Comparison of ENCODE assay signal across 8 cellular contexts in genomic region chr2:3651686-3652516, GRCh38. TPM values are rescaled to one million over a fixed set of nuclear protein-coding genes. Genes with fewer than 3 reads are reported as not detected.
DNase-seq lines count a peak whose midpoint lies in the region; ATAC-seq and TF ChIP-seq lines count a peak whose summit lies in the region.

No MANE protein-coding gene starts in this region.

- CTCF ChIA-PET in Caco-2 (lab: Charles Lee): interaction anchor here (0.7 to 2.9 kb wide), 5 partner anchors 23 to 650 kb away, joined by 3 to 9 read pairs (median 7); no protein-coding TSS in a partner anchor

- no TSS peak for BruUV-seq in Caco-2 (replicated peaks; lab: Mats Ljungman, UMichigan)

- peak overlapping the region; percentile 79 for H3K27ac Mint-ChIP-seq in Caco-2 (ENCODE audit: unreplicated experiment)

- TF ChIP-seq CTCF in Caco-2 (IDR thresholded peaks at IDR 0.05; ENCODE audit: insufficient read depth in 1 of 2, low read depth in 1 of 2, low read length in 1 of 2, severe bottlenecking in 1 of 2, unreplicated experiment in 1 of 2): no peak
- TF ChIP-seq CTCF in retinal pigment epithelial cell (conservative IDR thresholded peaks at IDR 0.05; ENCODE audit: low read depth, low read length): no peak

- H3K36me3 Mint-ChIP-seq in Caco-2 (ENCODE audit: insufficient read depth, unreplicated experiment): no peaks in the 10 kb centered on the region

- H3K4me1 ChIP-seq in Caco-2: peaks cover 7% of the 10 kb centered on the region; the same call in 1 of the 2 replicates

- peak; percentile 75 to 77 for DNase-seq in Caco-2
- DNase-seq in HuH-7.5 (ENCODE audit: low spot score): peak; percentile 76
- peak; percentile 98 to 99 for DNase-seq in SHP77 (lab: John Stamatoyannopoulos, UW)
- peak; percentile 37 for DNase-seq in activated naive CD8-positive, alpha-beta T cell treated with anti-CD3 and anti-CD28 coated beads, Interleukin-2, amount 50 U/mL, for 16 hours (ENCODE audit: low read depth, low spot score)
- peak; percentile 83 for DNase-seq in hepatic stellate cell (ENCODE audit: low spot score)
- DNase-seq in retinal pigment epithelial cell (ENCODE audit: low read depth): no peak
- no peak for DNase-seq in GOT3 (lab: John Stamatoyannopoulos, UW)

- peak overlapping the region; percentile 60 for H3K4me3 Mint-ChIP-seq in Caco-2 (ENCODE audit: unreplicated experiment)

- no peaks in the 10 kb centered on the region for H3K27me3 Mint-ChIP-seq in Caco-2 (ENCODE audit: insufficient read depth, unreplicated experiment)

- intact Hi-C loops in Caco-2 (cut with micrococcal nuclease; ENCODE audit: unreplicated experiment): loop anchor here (1.0 to 5.0 kb wide), 7 partner anchors 77 to 349 kb away; partner anchors contain the start of genes RNASEH1 and RPS7

- H3K9me3 ChIP-seq in Caco-2: no peaks in the 10 kb centered on the region

- H3K4me1 Mint-ChIP-seq in Caco-2 (ENCODE audit: low read depth, unreplicated experiment): peaks cover 9% of the 10 kb centered on the region

- POLR2A ChIA-PET in Caco-2 (lab: Charles Lee): interaction anchor here (0.6 to 1.4 kb wide), 2 partner anchors 87 to 93 kb away, joined by 4 to 6 read pairs; partner anchors contain the start of gene RNASEH1

- H3K36me3 ChIP-seq in Caco-2 (ENCODE audit: control insufficient read depth, insufficient read depth, low read length): no peaks in the 10 kb centered on the region

- no peaks in the 10 kb centered on the region for H3K9me3 Mint-ChIP-seq in Caco-2 (ENCODE audit: unreplicated experiment)

- H3K4me3 ChIP-seq in Caco-2 (ENCODE audit: low read depth, low read length) (peak overlapping the region; percentile 37), retinal pigment epithelial cell (ENCODE audit: low read length) (peak overlapping the region; percentile 46)

- peak; percentile 77 for ATAC-seq in GM21367 (IDR thresholded peaks at IDR 0.05; ENCODE audit: unreplicated experiment)

- no peaks in the 10 kb centered on the region for H3K27me3 ChIP-seq in Caco-2 (replicated peaks; ENCODE audit: control insufficient read depth, insufficient read depth, low read length)

RNA-seq across cellular contexts. Expression of gene ALLC, which starts 6.1 kb away (rescaled TPM):
- total RNA-seq in Caco-2 (2022): not detected in 2 replicates

RNA-seq across cellular contexts. Expression of gene DCDC2C, which starts 51.5 kb away (rescaled TPM):
- total RNA-seq in Caco-2 (2022): not detected in 2 replicates

RNA-seq across cellular contexts. Expression of gene COLEC11, which starts 57.0 kb away (rescaled TPM):
- not detected in 2 replicates for total RNA-seq in Caco-2 (2022)

Comparison
In these comparisons a context has a peak if more than half of its experiments do, and no peak if none do; other contexts are left out.
1. DNase-seq: peak in Caco-2 (2 of 2), HuH-7.5 (single experiment), SHP77 (2 of 2), activated naive CD8-positive, alpha-beta T cell treated with anti-CD3 and anti-CD28 coated beads, Interleukin-2, amount 50 U/mL, for 16 hours (single experiment) and hepatic stellate cell (single experiment); none in retinal pigment epithelial cell (single experiment) and GOT3 (single experiment).